ENCODE assay signal across 21 cellular contexts in genomic region chr2:201276511-201276910, GRCh38. TPM values are rescaled to one million over a fixed set of nuclear protein-coding genes. Genes with fewer than 3 reads are reported as not detected.
DNase-seq lines count a peak whose midpoint lies in the region; ATAC-seq and TF ChIP-seq lines count a peak whose summit lies in the region.
"Had no signal": no experiment of that assay in that cellular context is flagged by ENCODE, and none has a peak within 500 bp of the region (broad histone marks: within the 10 kb centered on the region; RNA-seq: fewer than 3 reads in every experiment).

No MANE protein-coding gene starts in this region.

- H3K36me3 ChIP-seq in neutrophil: peaks cover 88% of the 10 kb centered on the region

- ATAC-seq in activated CD8-positive, alpha-beta T cell treated with anti-CD3 and anti-CD28 coated beads for 36 hours: no peak
- ATAC-seq in HG03432 (IDR thresholded peaks at IDR 0.05; ENCODE audit: unreplicated experiment) (no peak), GM18870 (IDR thresholded peaks at IDR 0.05; ENCODE audit: unreplicated experiment) (no peak)

- TF ChIP-seq CTCF in activated CD8-positive, alpha-beta T cell treated with anti-CD3 and anti-CD28 coated beads for 36 hours (IDR thresholded peaks at IDR 0.05): no peak
- TF ChIP-seq CTCF in neutrophil (IDR thresholded peaks at IDR 0.05): no peak

- peak overlapping the region; percentile 36 for H3K27ac ChIP-seq in neutrophil
- H3K27ac ChIP-seq: Peyer's patch, SJSA1 had no signal

- no peaks in the 10 kb centered on the region for H3K9me3 ChIP-seq in neutrophil
- H3K9me3 ChIP-seq: MG63, Peyer's patch, SJSA1 had no signal

- peaks cover 21 to 27% of the 10 kb centered on the region in 2 experiments for H3K4me1 ChIP-seq in neutrophil (ENCODE audit: control insufficient read depth in 1 of 2, insufficient read depth in 1 of 2, low read depth in 1 of 2, low read length in 1 of 2)
- H3K4me1 ChIP-seq: Peyer's patch, SJSA1 had no signal

- intact Hi-C loops in activated CD8-positive, alpha-beta T cell treated with anti-CD3 and anti-CD28 coated beads for 36 hours (cut with micrococcal nuclease): no loop called here

- H3K4me3 ChIP-seq in neutrophil (ENCODE audit: low read depth in 1 of 2, low read length in 1 of 2): no peak overlapping the region
- H3K4me3 ChIP-seq: MG63, Peyer's patch, SJSA1 had no signal

- CTCF ChIA-PET in activated CD8-positive, alpha-beta T cell treated with anti-CD3 and anti-CD28 coated beads for 36 hours (lab: Charles Lee): interaction anchor here (1.0 to 3.0 kb wide), 4 partner anchors 10 to 87 kb away, joined by 3 to 11 read pairs (median 6); no protein-coding TSS in a partner anchor

- DNase-seq in activated naive CD4-positive, alpha-beta T cell treated with anti-CD3 and anti-CD28 coated beads, Interleukin-2, amount 50 U/mL, for 16 hours: no peak
- DNase-seq in activated CD8-positive, alpha-beta T cell treated with anti-CD3 and anti-CD28 coated beads for 36 hours: no peak
- DNase-seq in immature natural killer cell: no peak
- DNase-seq in T-helper 2 cell treated with Interferon-gamma antibody and Interleukin-4, amounts not matched to agents 5 μg/mL and 100 μg/mL, for 36 hours (ENCODE audit: low spot score): no peak
- DNase-seq: IMR-90; Kasumi-1; MG63; NCI-H1092; NCI-H146; NCI-H2029 treated with DMSO at 0.1 percent for 48 hours; NCI-H2171 treated with DMSO at 0.1 percent for 48 hours; NCI-H446; NCI-H526 treated with DMSO at 0.1 percent for 48 hours; NK-92 treated with Interleukin-12 subunit alpha and Interleukin-12 subunit beta, amount 100 ng/mL, for 24 hours; Peyer's patch had no signal

- H3K27me3 ChIP-seq in neutrophil: no peaks in the 10 kb centered on the region
- H3K27me3 ChIP-seq: MG63, Peyer's patch, SJSA1 had no signal

- no peak overlapping the region for H3K4me3 Mint-ChIP-seq in activated naive CD4-positive, alpha-beta T cell treated with anti-CD3 and anti-CD28 coated beads, Interleukin-2, amount 50 U/mL, for 24 hours
- H3K4me3 Mint-ChIP-seq in activated CD8-positive, alpha-beta T cell treated with anti-CD3 and anti-CD28 coated beads for 36 hours: no peak overlapping the region
- no peak overlapping the region for H3K4me3 Mint-ChIP-seq in immature natural killer cell
- H3K4me3 Mint-ChIP-seq in T-helper 2 cell treated with Interferon-gamma antibody and Interleukin-4, amounts not matched to agents 5 μg/mL and 100 μg/mL, for 36 hours: no peak overlapping the region
- H3K4me3 Mint-ChIP-seq: B cell had no signal

- H3K4me1 Mint-ChIP-seq in activated naive CD4-positive, alpha-beta T cell treated with anti-CD3 and anti-CD28 coated beads, Interleukin-2, amount 50 U/mL, for 24 hours: peaks cover 64% of the 10 kb centered on the region
- H3K4me1 Mint-ChIP-seq in activated CD8-positive, alpha-beta T cell treated with anti-CD3 and anti-CD28 coated beads for 36 hours (ENCODE audit: low read depth): peaks cover 42% of the 10 kb centered on the region
- peaks cover 61 to 81% of the 10 kb centered on the region in 2 donors for H3K4me1 Mint-ChIP-seq in immature natural killer cell
- peaks cover 31% of the 10 kb centered on the region for H3K4me1 Mint-ChIP-seq in T-helper 2 cell treated with Interferon-gamma antibody and Interleukin-4, amounts not matched to agents 5 μg/mL and 100 μg/mL, for 36 hours (ENCODE audit: low read depth)

- POLR2A ChIA-PET in activated CD8-positive, alpha-beta T cell treated with anti-CD3 and anti-CD28 coated beads for 36 hours (lab: Charles Lee): interaction anchor here (0.7 to 1.5 kb wide), 6 partner anchors 8 to 366 kb away, joined by 3 to 6 read pairs (median 3); no protein-coding TSS in a partner anchor

- no peaks in the 10 kb centered on the region for H3K27me3 Mint-ChIP-seq in activated naive CD4-positive, alpha-beta T cell treated with anti-CD3 and anti-CD28 coated beads, Interleukin-2, amount 50 U/mL, for 24 hours
- no peaks in the 10 kb centered on the region for H3K27me3 Mint-ChIP-seq in activated CD8-positive, alpha-beta T cell treated with anti-CD3 and anti-CD28 coated beads for 36 hours
- peaks cover 0 to 4% (median 0%) of the 10 kb centered on the region in 3 donors for H3K27me3 Mint-ChIP-seq in immature natural killer cell (ENCODE audit: low read depth in 3 of 3)
- no peaks in the 10 kb centered on the region for H3K27me3 Mint-ChIP-seq in T-helper 2 cell treated with Interferon-gamma antibody and Interleukin-4, amounts not matched to agents 5 μg/mL and 100 μg/mL, for 36 hours (ENCODE audit: low read depth)
- H3K27me3 Mint-ChIP-seq: B cell had no signal

- H3K9me3 Mint-ChIP-seq in activated naive CD4-positive, alpha-beta T cell treated with anti-CD3 and anti-CD28 coated beads, Interleukin-2, amount 50 U/mL, for 24 hours: no peaks in the 10 kb centered on the region
- no peaks in the 10 kb centered on the region for H3K9me3 Mint-ChIP-seq in activated CD8-positive, alpha-beta T cell treated with anti-CD3 and anti-CD28 coated beads for 36 hours
- H3K9me3 Mint-ChIP-seq in immature natural killer cell: no peaks in the 10 kb centered on the region
- H3K9me3 Mint-ChIP-seq in T-helper 2 cell treated with Interferon-gamma antibody and Interleukin-4, amounts not matched to agents 5 μg/mL and 100 μg/mL, for 36 hours: peaks cover 5% of the 10 kb centered on the region

- peaks cover 40% of the 10 kb centered on the region for H3K36me3 Mint-ChIP-seq in activated naive CD4-positive, alpha-beta T cell treated with anti-CD3 and anti-CD28 coated beads, Interleukin-2, amount 50 U/mL, for 24 hours
- H3K36me3 Mint-ChIP-seq in activated CD8-positive, alpha-beta T cell treated with anti-CD3 and anti-CD28 coated beads for 36 hours (ENCODE audit: low read depth): peaks cover 68% of the 10 kb centered on the region
- H3K36me3 Mint-ChIP-seq in immature natural killer cell: peaks cover 28 to 73% (median 61%) of the 10 kb centered on the region in 3 donors
- peaks cover 79% of the 10 kb centered on the region for H3K36me3 Mint-ChIP-seq in T-helper 2 cell treated with Interferon-gamma antibody and Interleukin-4, amounts not matched to agents 5 μg/mL and 100 μg/mL, for 36 hours (ENCODE audit: low read depth)

- peak overlapping the region; percentile 76 for H3K27ac Mint-ChIP-seq in activated naive CD4-positive, alpha-beta T cell treated with anti-CD3 and anti-CD28 coated beads, Interleukin-2, amount 50 U/mL, for 24 hours
- peak overlapping the region; percentile 11 for H3K27ac Mint-ChIP-seq in activated CD8-positive, alpha-beta T cell treated with anti-CD3 and anti-CD28 coated beads for 36 hours
- peak overlapping the region; percentile 60 to 97 (median 75) for H3K27ac Mint-ChIP-seq in immature natural killer cell
- no peak overlapping the region for H3K27ac Mint-ChIP-seq in T-helper 2 cell treated with Interferon-gamma antibody and Interleukin-4, amounts not matched to agents 5 μg/mL and 100 μg/mL, for 36 hours

RNA-seq across cellular contexts. Expression of gene CASP8, which starts 16.2 kb away (rescaled TPM):
- 10 to 100 TPM; 35.2 to 38.4 TPM for total RNA-seq in activated CD8-positive, alpha-beta T cell treated with anti-CD3 and anti-CD28 coated beads for 36 hours
- 100 to 1,000 TPM in 1 of 3 donors, 10 to 100 TPM in 2; 20.2 to 116 (median 28.0) TPM for polyA plus RNA-seq in immature natural killer cell
